26 cellular contexts compared by ENCODE assay signal in the genomic region with DNA sequence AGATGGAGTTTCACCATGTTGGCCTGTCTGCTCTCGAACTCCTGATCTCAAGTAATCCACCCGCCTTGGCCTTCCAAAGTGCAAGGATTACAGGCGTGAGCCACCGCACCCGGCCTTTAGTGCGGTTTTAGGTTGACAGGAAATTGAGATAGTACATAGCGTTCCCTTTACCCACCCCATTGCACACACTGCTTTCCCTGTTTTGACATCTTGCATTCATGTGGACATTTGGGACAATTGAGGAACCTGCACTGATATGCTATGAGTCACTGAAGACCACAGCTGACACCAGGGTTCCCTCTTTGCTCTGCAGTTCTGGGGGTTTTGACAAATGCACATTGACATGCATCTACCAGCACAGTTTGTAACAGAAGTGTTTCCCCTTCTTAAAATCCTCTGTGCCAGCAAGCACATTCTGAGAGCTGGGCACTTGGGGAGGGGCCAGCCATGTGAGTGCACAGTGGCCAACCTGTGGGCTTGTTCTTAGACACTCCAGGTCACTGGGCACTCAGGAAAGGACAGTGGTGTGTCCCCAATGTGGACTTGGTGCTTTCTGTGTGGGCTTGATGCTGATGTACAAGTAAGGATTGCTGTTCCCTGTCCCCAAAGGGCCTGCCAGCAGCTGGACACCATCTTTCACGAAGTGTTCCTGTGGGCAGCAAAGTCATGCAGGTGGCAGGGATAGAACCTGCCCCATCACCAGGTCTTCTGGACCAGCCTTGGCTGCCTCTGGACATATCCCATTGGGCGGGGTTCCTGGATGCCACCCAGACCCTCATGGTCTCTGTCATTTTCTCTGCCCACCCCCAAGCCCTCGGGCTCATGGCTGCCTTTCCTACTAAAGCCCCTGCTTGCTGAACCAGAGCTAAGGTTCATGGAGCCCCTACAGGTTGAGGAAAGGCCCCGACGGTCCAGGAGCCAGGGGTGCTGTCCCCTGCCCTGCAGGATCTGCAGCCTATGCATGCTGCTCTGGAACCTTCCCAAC.
"Had no signal": no experiment of that assay in that cellular context is flagged by ENCODE, and none has a peak within 500 bp of the region (broad histone marks: within the 10 kb centered on the region; RNA-seq: fewer than 3 reads in every experiment).

No MANE protein-coding gene starts in this region.

- H3K4me1 Mint-ChIP-seq: activated CD4-positive, alpha-beta T cell treated with anti-CD3 and anti-CD28 coated beads for 36 hours; activated T-helper 17 cell treated with anti-CD3 and anti-CD28 coated beads, Interleukin-2, amount 50 U/mL, for 72 hours; central memory CD8-positive, alpha-beta T cell; natural killer cell; WTC11 had no signal

- H3K9me3 ChIP-seq: prostate gland, spleen, thyroid gland had no signal

- H3K27me3 Mint-ChIP-seq: activated CD4-positive, alpha-beta T cell treated with anti-CD3 and anti-CD28 coated beads for 36 hours; activated naive CD8-positive, alpha-beta T cell; activated T-cell treated with anti-CD3 and anti-CD28 coated beads, Interleukin-2, amount 50 U/mL, for 24 hours; activated T-helper 17 cell treated with anti-CD3 and anti-CD28 coated beads, Interleukin-2, amount 50 U/mL, for 72 hours; central memory CD8-positive, alpha-beta T cell had no signal

- ATAC-seq: activated CD4-positive, alpha-beta T cell treated with anti-CD3 and anti-CD28 coated beads for 36 hours; activated T-helper 17 cell treated with anti-CD3 and anti-CD28 coated beads, Interleukin-2, amount 50 U/mL, for 72 hours; effector memory CD8-positive, alpha-beta T cell; esophagus mucosa; natural killer cell; WTC11 had no signal

- H3K36me3 ChIP-seq: prostate gland, spleen, thyroid gland had no signal

- H3K27ac ChIP-seq: hepatocyte, prostate gland, thyroid gland had no signal

- H3K9me3 Mint-ChIP-seq: activated T-cell treated with anti-CD3 and anti-CD28 coated beads, Interleukin-2, amount 50 U/mL, for 24 hours; activated T-helper 17 cell treated with anti-CD3 and anti-CD28 coated beads, Interleukin-2, amount 50 U/mL, for 72 hours; natural killer cell had no signal

- H3K4me1 ChIP-seq: prostate gland, spleen, thyroid gland had no signal

- H3K4me3 ChIP-seq: dorsolateral prefrontal cortex, hepatocyte, prostate gland, spleen, thyroid gland had no signal

- DNase-seq: activated CD4-positive, alpha-beta T cell treated with anti-CD3 and anti-CD28 coated beads for 36 hours; activated CD4-positive, alpha-beta T cell treated with anti-CD3 and anti-CD28 coated beads, Interleukin-2, amount 50 U/mL, for 4 hours; activated CD8-positive, alpha-beta memory T cell treated with anti-CD3 and anti-CD28 coated beads for 24 hours; activated CD8-positive, alpha-beta memory T cell treated with anti-CD3 and anti-CD28 coated beads, Interleukin-2, amount 50 U/mL, for 4 hours; activated T-cell treated with anti-CD3 and anti-CD28 coated beads, Interleukin-2, amount 50 U/mL, for 24 hours; effector memory CD8-positive, alpha-beta T cell; foreskin melanocyte; glutamatergic neuron; kidney glomerular epithelial cell; natural killer cell; spleen; stimulated activated CD4-positive, alpha-beta T cell treated with anti-CD3 and anti-CD28 coated beads, Interleukin-4, amount 100 ng/mL, for 1 hour; stimulated activated naive CD4-positive, alpha-beta T cell; T-helper 9 cell; thyroid gland had no signal

- H3K27me3 ChIP-seq: hepatocyte, thyroid gland had no signal

- H3K27ac Mint-ChIP-seq: activated CD4-positive, alpha-beta T cell treated with anti-CD3 and anti-CD28 coated beads for 36 hours; activated naive CD8-positive, alpha-beta T cell; activated T-cell treated with anti-CD3 and anti-CD28 coated beads, Interleukin-2, amount 50 U/mL, for 24 hours; activated T-helper 17 cell treated with anti-CD3 and anti-CD28 coated beads, Interleukin-2, amount 50 U/mL, for 72 hours; effector memory CD8-positive, alpha-beta T cell; natural killer cell; WTC11 had no signal

- FAIRE-seq: astrocyte, colon, endothelial cell of umbilical vein had no signal

- H3K4me3 Mint-ChIP-seq: activated CD4-positive, alpha-beta T cell treated with anti-CD3 and anti-CD28 coated beads for 36 hours; activated naive CD8-positive, alpha-beta T cell; activated T-cell treated with anti-CD3 and anti-CD28 coated beads, Interleukin-2, amount 50 U/mL, for 24 hours; activated T-helper 17 cell treated with anti-CD3 and anti-CD28 coated beads, Interleukin-2, amount 50 U/mL, for 72 hours; central memory CD8-positive, alpha-beta T cell; effector memory CD8-positive, alpha-beta T cell; natural killer cell; WTC11 had no signal
